In genomic region chr12:88935856-88936255, GRCh38 we compare ENCODE assay signal across 34 cellular contexts.
DNase-seq lines count a peak whose midpoint lies in the region; ATAC-seq, FAIRE-seq and TF ChIP-seq lines count a peak whose summit lies in the region.
"Had no signal": no experiment of that assay in that cellular context is flagged by ENCODE, and none has a peak within 500 bp of the region (broad histone marks: within the 10 kb centered on the region; RNA-seq: fewer than 3 reads in every experiment).

No MANE protein-coding gene starts in this region.

- H3K9me3 ChIP-seq in endothelial cell of umbilical vein (replicated peaks; ENCODE audit: control insufficient read depth, insufficient read depth, low read length): no peaks in the 10 kb centered on the region
- no peaks in the 10 kb centered on the region for H3K9me3 ChIP-seq in neural progenitor cell (ENCODE audit: low read depth)
- H3K9me3 ChIP-seq: adrenal gland, BLaER1, pancreas, right atrium auricular region, upper lobe of right lung had no signal

- no peak overlapping the region for H3K4me3 Mint-ChIP-seq in neural progenitor cell
- H3K4me3 Mint-ChIP-seq: activated CD4-positive, alpha-beta memory T cell treated with anti-CD3 and anti-CD28 coated beads for 36 hours; activated naive CD4-positive, alpha-beta T cell treated with anti-CD3 and anti-CD28 coated beads for 36 hours; activated T-helper 1 cell treated with anti-CD3 and anti-CD28 coated beads, Interleukin-12 subunit alpha, Interleukin-12 subunit beta, Interleukin-2, Interleukin-4 antibody, amounts not matched to agents 30 ng/mL and 10 ng/mL and 1 ng/mL, durations not matched to agents 14 hours and 24 hours and 36 hours; memory B cell; nephron progenitor cell had no signal

- H3K4me3 ChIP-seq in endothelial cell of umbilical vein (replicated peaks in 1 of 3; ENCODE audit: insufficient read depth in 1 of 3, low read depth in 1 of 3, low read length in 3 of 3): no peak overlapping the region
- no peak overlapping the region for H3K4me3 ChIP-seq in neural progenitor cell
- H3K4me3 ChIP-seq: adrenal gland, BLaER1, hepatocyte, pancreas, right atrium auricular region, upper lobe of right lung had no signal

- no peaks in the 10 kb centered on the region for H3K36me3 Mint-ChIP-seq in neural progenitor cell
- H3K36me3 Mint-ChIP-seq: activated CD4-positive, alpha-beta memory T cell treated with anti-CD3 and anti-CD28 coated beads for 36 hours; memory B cell had no signal

- H3K79me2 ChIP-seq in endothelial cell of umbilical vein (ENCODE audit: control insufficient read depth, insufficient read depth, low read length) (no peaks in the 10 kb centered on the region), neural progenitor cell (ENCODE audit: low read depth) (no peaks in the 10 kb centered on the region)
- H3K79me2 ChIP-seq: hepatocyte had no signal

- H4K20me1 ChIP-seq in endothelial cell of umbilical vein (replicated peaks; ENCODE audit: control insufficient read depth, extremely low read depth, insufficient read depth, low read length): no peaks in the 10 kb centered on the region
- no peaks in the 10 kb centered on the region for H4K20me1 ChIP-seq in neural progenitor cell (ENCODE audit: low read depth)
- H4K20me1 ChIP-seq: BLaER1 had no signal

- H3K9me3 Mint-ChIP-seq in neural progenitor cell: peaks cover 1% of the 10 kb centered on the region
- H3K9me3 Mint-ChIP-seq: activated CD4-positive, alpha-beta memory T cell treated with anti-CD3 and anti-CD28 coated beads for 36 hours; activated naive CD4-positive, alpha-beta T cell treated with anti-CD3 and anti-CD28 coated beads for 36 hours; activated T-helper 1 cell treated with anti-CD3 and anti-CD28 coated beads, Interleukin-12 subunit alpha, Interleukin-12 subunit beta, Interleukin-2, Interleukin-4 antibody, amounts not matched to agents 30 ng/mL and 10 ng/mL and 1 ng/mL, durations not matched to agents 14 hours and 24 hours and 36 hours; memory B cell had no signal

- H3K4me1 ChIP-seq in endothelial cell of umbilical vein (ENCODE audit: control insufficient read depth, extremely low read depth, insufficient read depth, low read length): peaks cover 6% of the 10 kb centered on the region
- peaks cover 33% of the 10 kb centered on the region for H3K4me1 ChIP-seq in neural progenitor cell
- H3K4me1 ChIP-seq: pancreas, right atrium auricular region, upper lobe of right lung had no signal

- H3K27me3 ChIP-seq in endothelial cell of umbilical vein (ENCODE audit: control insufficient read depth in 2 of 2, insufficient read depth in 2 of 2, low read length in 2 of 2) (no peaks in the 10 kb centered on the region), neural progenitor cell (no peaks in the 10 kb centered on the region)
- H3K27me3 ChIP-seq: adrenal gland, BLaER1, brain microvascular endothelial cell, hepatocyte, pancreas, right atrium auricular region, upper lobe of right lung had no signal

- no peak overlapping the region for H3K27ac Mint-ChIP-seq in neural progenitor cell
- H3K27ac Mint-ChIP-seq: activated CD4-positive, alpha-beta memory T cell treated with anti-CD3 and anti-CD28 coated beads for 36 hours; activated naive CD4-positive, alpha-beta T cell treated with anti-CD3 and anti-CD28 coated beads for 36 hours; activated T-helper 1 cell treated with anti-CD3 and anti-CD28 coated beads, Interleukin-12 subunit alpha, Interleukin-12 subunit beta, Interleukin-2, Interleukin-4 antibody, amounts not matched to agents 30 ng/mL and 10 ng/mL and 1 ng/mL, durations not matched to agents 14 hours and 24 hours and 36 hours; memory B cell; nephron progenitor cell had no signal

- CTCF ChIA-PET in endothelial cell of umbilical vein (lab: Charles Lee): no interaction called here

- H3K9me1 ChIP-seq in endothelial cell of umbilical vein (replicated peaks; ENCODE audit: control insufficient read depth, extremely low read depth, insufficient read depth, low read length): no peaks in the 10 kb centered on the region

- dilution Hi-C loops in endothelial cell of umbilical vein (cut with MboI; ENCODE audit: extremely low pct_ligation_motif_present, low sequenced_read_pairs): no loop called here

- no TSS peak for BruUV-seq in endothelial cell of umbilical vein (replicated peaks; lab: Mats Ljungman, UMichigan)

- H3K36me3 ChIP-seq in endothelial cell of umbilical vein (ENCODE audit: control insufficient read depth in 2 of 2, extremely low read depth in 1 of 2, insufficient read depth in 2 of 2, low read length in 2 of 2) (no peaks in the 10 kb centered on the region), neural progenitor cell (no peaks in the 10 kb centered on the region)
- H3K36me3 ChIP-seq: adrenal gland, BLaER1, brain microvascular endothelial cell, pancreas, right atrium auricular region, upper lobe of right lung had no signal

- no peaks in the 10 kb centered on the region for H3F3A ChIP-seq in neural progenitor cell (ENCODE audit: low read depth)

- H2AFZ ChIP-seq in endothelial cell of umbilical vein (ENCODE audit: low read depth, low read length): peak overlapping the region; percentile 26
- no peak overlapping the region for H2AFZ ChIP-seq in neural progenitor cell (replicated peaks)
- H2AFZ ChIP-seq: hepatocyte had no signal

- H3K27me3 Mint-ChIP-seq in neural progenitor cell (ENCODE audit: insufficient read depth, low read depth): no peaks in the 10 kb centered on the region
- H3K27me3 Mint-ChIP-seq: activated CD4-positive, alpha-beta memory T cell treated with anti-CD3 and anti-CD28 coated beads for 36 hours had no signal

- TF ChIP-seq CTCF in endothelial cell of umbilical vein (IDR thresholded peaks at IDR 0.05; ENCODE audit: extremely low read depth in 1 of 2, insufficient read depth in 1 of 2, low read depth in 1 of 2, low read length in 2 of 2) (no peak), neural progenitor cell (IDR thresholded peaks at IDR 0.05) (no peak)

- H3K4me2 ChIP-seq in endothelial cell of umbilical vein (ENCODE audit: insufficient read depth, low read length) (no peak overlapping the region), neural progenitor cell (no peak overlapping the region)
- H3K4me2 ChIP-seq: BLaER1, hepatocyte, KMS-11 had no signal

- H3K9ac ChIP-seq in endothelial cell of umbilical vein (replicated peaks; ENCODE audit: extremely low read depth, insufficient read depth, low read length): no peak overlapping the region
- no peak overlapping the region for H3K9ac ChIP-seq in neural progenitor cell
- H3K9ac ChIP-seq: BLaER1, KMS-11 had no signal

- H3K27ac ChIP-seq in endothelial cell of umbilical vein (ENCODE audit: insufficient read depth, low read depth, low read length): no peak overlapping the region
- H3K27ac ChIP-seq in neural progenitor cell: no peak overlapping the region
- H3K27ac ChIP-seq: adrenal gland, BLaER1, brain microvascular endothelial cell, hepatocyte, HL-60, KMS-11, pancreas, right atrium auricular region, upper lobe of right lung had no signal

- ATAC-seq in HG02938 (IDR thresholded peaks at IDR 0.05; ENCODE audit: unreplicated experiment): no peak
- ATAC-seq: pancreas; stimulated activated naive CD8-positive, alpha-beta T cell treated with anti-CD3 and anti-CD28 coated beads, Interleukin-15, Interleukin-2, amounts not matched to agents 100 U/mL and 50 U/mL, for 24 hours; upper lobe of right lung had no signal

- FAIRE-seq in endothelial cell of umbilical vein (lab: Jason Lieb, UNC): no peak
- FAIRE-seq: pancreas had no signal

- DNase-seq in HCEC 1CT: peak; percentile 10
- DNase-seq in NCI-H82 (lab: John Stamatoyannopoulos, UW): peak; percentile 86
- DNase-seq in endothelial cell of umbilical vein (ENCODE audit: low read depth, low spot score): no peak
- DNase-seq in neural progenitor cell (ENCODE audit: low spot score): peak; percentile 29
- no peak for DNase-seq in SW 1271 (lab: John Stamatoyannopoulos, UW)
- no peak for DNase-seq in SHP77 (lab: John Stamatoyannopoulos, UW)
- DNase-seq: activated CD4-positive, alpha-beta memory T cell treated with anti-CD3 and anti-CD28 coated beads for 36 hours; activated CD4-positive, CD25-positive, alpha-beta regulatory T cell treated with anti-CD3 and anti-CD28 coated beads, Interleukin-2, amount 50 U/mL, for 72 hours; activated CD8-positive, alpha-beta memory T cell treated with anti-CD3 and anti-CD28 coated beads, Interleukin-2, amount 50 U/mL, for 4 hours; activated naive CD4-positive, alpha-beta T cell treated with anti-CD3 and anti-CD28 coated beads for 36 hours; adrenal gland; brain microvascular endothelial cell; cerebellar nuclear complex; dermis blood vessel endothelial cell; DMS79; GF-D8; NCI-H2029 treated with DMSO at 0.1 percent for 48 hours; NCI-H2227 treated with DMSO at 0.1 percent for 48 hours; NCI-H69; nephron progenitor cell; pancreas; RPMI8226; stimulated activated CD4-positive, alpha-beta T cell treated with anti-CD3 and anti-CD28 coated beads, Interleukin-2, amount 100 ng/mL, for 24 hours; stimulated activated naive CD8-positive, alpha-beta T cell treated with anti-CD3 and anti-CD28 coated beads, Interleukin-15, Interleukin-2, amounts not matched to agents 100 U/mL and 50 U/mL, for 24 hours; T-helper 1 cell; upper lobe of right lung had no signal

- peaks cover 50% of the 10 kb centered on the region for H3K4me1 Mint-ChIP-seq in neural progenitor cell
- H3K4me1 Mint-ChIP-seq: memory B cell had no signal

- intact Hi-C loops in endothelial cell of umbilical vein (cut with micrococcal nuclease): no loop called here

- POLR2A ChIA-PET in endothelial cell of umbilical vein (lab: Charles Lee): no interaction called here

- no peak for TF ChIP-seq POLR2A in endothelial cell of umbilical vein (IDR thresholded peaks at IDR 0.05; ENCODE audit: low read depth, low read length)

TF ChIP-seq in endothelial cell of umbilical vein, 7 proteins besides CTCF, POLR2A, EP300 and RAD21:
- TF ChIP-seq JUN (IDR thresholded peaks at IDR 0.05; ENCODE audit: borderline replicate concordance, insufficient read depth, insufficient read length, low read depth) (no peak), MYC (IDR thresholded peaks at IDR 0.05; ENCODE audit: low read depth, low read length) (no peak), GATA2 (IDR thresholded peaks at IDR 0.05; ENCODE audit: insufficient read depth, insufficient read length, low read depth, low read length) (no peak), FOS (IDR thresholded peaks at IDR 0.05; ENCODE audit: borderline replicate concordance, insufficient read depth, low read length) (no peak), EZH2 (IDR thresholded peaks at IDR 0.05; ENCODE audit: borderline replicate concordance, low read depth, low read length, severe bottlenecking) (no peak), POLR2AphosphoS5 (IDR thresholded peaks at IDR 0.05; ENCODE audit: insufficient read depth, low read depth, low read length) (no peak)
- TF ChIP-seq, protein P1, sequence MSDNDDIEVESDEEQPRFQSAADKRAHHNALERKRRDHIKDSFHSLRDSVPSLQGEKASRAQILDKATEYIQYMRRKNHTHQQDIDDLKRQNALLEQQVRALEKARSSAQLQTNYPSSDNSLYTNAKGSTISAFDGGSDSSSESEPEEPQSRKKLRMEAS (IDR thresholded peaks at IDR 0.05; ENCODE audit: insufficient read depth, insufficient read length): no peak

Comparison
In these comparisons a context has a peak if more than half of its experiments do, and no peak if none do; other contexts are left out.
1. DNase-seq: peak in HCEC 1CT (single experiment), NCI-H82 (single experiment) and neural progenitor cell (single experiment); none in endothelial cell of umbilical vein (single experiment), SW 1271 (0 of 2) and SHP77 (0 of 2).